ENCODE assay signal across 8 cellular contexts in genomic region chr16:85800321-85800669, GRCh38. TPM values are rescaled to one million over a fixed set of nuclear protein-coding genes. Genes with fewer than 3 reads are reported as not detected.
DNase-seq lines count a peak whose midpoint lies in the region; ATAC-seq and TF ChIP-seq lines count a peak whose summit lies in the region.

No MANE protein-coding gene starts in this region.

- no peaks in the 10 kb centered on the region for H3K9me3 ChIP-seq in ES-I3 (ENCODE audit: control insufficient read depth, insufficient read depth, low read length)

- H3K36me3 ChIP-seq in ES-I3 (ENCODE audit: insufficient read depth, low read length) (peaks cover 35% of the 10 kb centered on the region), kidney epithelial cell (ENCODE audit: control insufficient read depth, insufficient read depth, low read length) (peaks cover 5% of the 10 kb centered on the region)

- DNase-seq in KBM-7 (peak; percentile 51), kidney epithelial cell (ENCODE audit: low read depth) (no peak), GF-D8 (lab: John Stamatoyannopoulos, UW) (no peak), posterior vena cava (ENCODE audit: low spot score) (no peak)

- H3K9ac ChIP-seq in ES-I3 (ENCODE audit: low read depth, low read length) = peak overlapping the region; percentile 90

- peak overlapping the region; percentile 99 for H3K4me3 ChIP-seq in kidney epithelial cell (ENCODE audit: low read depth, low read length)

- H3K9me3 Mint-ChIP-seq in stimulated activated naive CD8-positive, alpha-beta T cell treated with anti-CD3 and anti-CD28 coated beads, Interleukin-15, Interleukin-2, amounts not matched to agents 100 ng/mL and 50 ng/mL, for 24 hours = no peaks in the 10 kb centered on the region

- intact Hi-C loops in posterior vena cava (cut with DNase I) = no loop called here

- H3K27me3 ChIP-seq in kidney epithelial cell (ENCODE audit: control insufficient read depth, insufficient read depth, low read length) = no peaks in the 10 kb centered on the region

- peak overlapping the region; percentile 88 for H3K27ac Mint-ChIP-seq in stimulated activated naive CD8-positive, alpha-beta T cell treated with anti-CD3 and anti-CD28 coated beads, Interleukin-15, Interleukin-2, amounts not matched to agents 100 ng/mL and 50 ng/mL, for 24 hours

- peaks cover 61% of the 10 kb centered on the region for H3K4me1 Mint-ChIP-seq in stimulated activated naive CD8-positive, alpha-beta T cell treated with anti-CD3 and anti-CD28 coated beads, Interleukin-15, Interleukin-2, amounts not matched to agents 100 ng/mL and 50 ng/mL, for 24 hours (ENCODE audit: low read depth)

- H3K27me3 Mint-ChIP-seq in stimulated activated naive CD8-positive, alpha-beta T cell treated with anti-CD3 and anti-CD28 coated beads, Interleukin-15, Interleukin-2, amounts not matched to agents 100 ng/mL and 50 ng/mL, for 24 hours = no peaks in the 10 kb centered on the region

- ATAC-seq in HG03460 (IDR thresholded peaks at IDR 0.05; ENCODE audit: unreplicated experiment) = no peak

- peak overlapping the region; percentile 87 for H3K4me3 Mint-ChIP-seq in stimulated activated naive CD8-positive, alpha-beta T cell treated with anti-CD3 and anti-CD28 coated beads, Interleukin-15, Interleukin-2, amounts not matched to agents 100 ng/mL and 50 ng/mL, for 24 hours

- H3K4me1 ChIP-seq in ES-I3 (ENCODE audit: insufficient read depth, low read length) = no peaks in the 10 kb centered on the region; the same call in 1 of the 2 replicates

- no peak for TF ChIP-seq CTCF in kidney epithelial cell (IDR thresholded peaks at IDR 0.05; ENCODE audit: insufficient read depth, low read length, poor library complexity, severe bottlenecking)

- in situ Hi-C loops in KBM-7 (cut with MboI; ENCODE audit: low pct_unique_long_range_greater_than_20kb, low sequenced_read_pairs) = loop anchor here (25.0 kb wide), 1 partner anchor 712 kb away; the partner anchor contains the start of gene FOXF1

- H3K27ac ChIP-seq in angular gyrus (ENCODE audit: low read depth, low read length) = peak overlapping the region; percentile 75

- peaks cover 67% of the 10 kb centered on the region for H3K36me3 Mint-ChIP-seq in stimulated activated naive CD8-positive, alpha-beta T cell treated with anti-CD3 and anti-CD28 coated beads, Interleukin-15, Interleukin-2, amounts not matched to agents 100 ng/mL and 50 ng/mL, for 24 hours (ENCODE audit: low read depth)

RNA-seq across cellular contexts. Expression of gene COX4I1, which starts 0.8 kb away (rescaled TPM):
- total RNA-seq in kidney epithelial cell (720 and 850 TPM in 2 replicates), posterior vena cava (100 to 1,000 TPM; 273 to 322 TPM)

RNA-seq across cellular contexts. Expression of gene EMC8, which starts 1.0 kb away (rescaled TPM):
- total RNA-seq in kidney epithelial cell (51.8 and 60.7 TPM in 2 replicates), posterior vena cava (10 to 100 TPM; 17.4 to 19.4 TPM)

RNA-seq across cellular contexts. Expression of gene C16orf74, which starts 49.4 kb away (rescaled TPM):
- total RNA-seq in kidney epithelial cell (11.6 and 13.6 TPM in 2 replicates), posterior vena cava (1 to 10 TPM in 1 of 2 donors, under 1 TPM in 1; 0.83 to 1.0 TPM)
